In the genomic region with DNA sequence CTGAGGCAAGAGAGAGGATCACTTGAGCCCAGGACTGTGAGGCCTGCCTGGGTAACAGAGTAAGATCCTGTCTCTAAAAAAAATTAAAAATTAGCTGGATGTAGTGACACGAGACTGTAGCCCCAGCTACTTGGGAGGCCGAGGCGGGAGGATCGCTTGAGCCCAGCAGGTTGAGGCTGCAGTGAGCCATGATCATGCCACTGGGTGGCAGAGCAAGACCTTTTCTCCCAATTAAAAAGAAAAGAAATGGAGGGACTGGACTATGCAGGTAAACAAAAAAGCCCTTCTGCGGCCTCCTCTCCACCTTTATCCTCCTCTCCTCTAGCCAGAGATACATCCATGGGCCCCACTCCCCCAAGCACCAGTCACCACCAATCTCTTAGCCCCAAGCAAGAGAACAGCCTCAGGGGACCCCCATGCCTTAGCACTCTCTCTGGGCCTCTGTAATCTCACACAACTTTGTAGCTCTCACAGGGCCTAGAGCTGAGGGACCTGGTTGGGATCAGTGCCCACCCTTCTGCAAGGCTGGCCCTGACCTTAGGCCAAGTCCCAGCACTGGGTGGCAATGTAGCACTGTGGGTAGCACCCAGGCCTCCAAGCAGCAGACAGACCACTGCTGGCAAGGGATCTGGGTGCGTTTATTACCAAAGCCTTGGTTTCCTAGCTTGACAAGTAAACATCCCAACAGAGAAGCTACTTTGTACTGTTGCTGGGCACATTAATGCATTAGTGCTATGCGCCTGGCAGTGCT, we compare ENCODE assay signal across 13 cellular contexts. TPM values are rescaled to one million over a fixed set of nuclear protein-coding genes. Genes with fewer than 3 reads are reported as not detected.
DNase-seq lines count a peak whose midpoint lies in the region; ATAC-seq, FAIRE-seq and TF ChIP-seq lines count a peak whose summit lies in the region.
"Had no signal": no experiment of that assay in that cellular context is flagged by ENCODE, and none has a peak within 500 bp of the region (broad histone marks: within the 10 kb centered on the region; RNA-seq: fewer than 3 reads in every experiment).

No MANE protein-coding gene starts in this region.

- in situ Hi-C loops in HepG2 (cut with HindIII; ENCODE audit: extremely low pct_ligation_motif_present, low pct_unique_long_range_greater_than_20kb) = no loop called here

- H3K27ac ChIP-seq in RWPE2 (ENCODE audit: poor library complexity, severe bottlenecking) (no peak overlapping the region), HepG2 (ENCODE audit: extremely low read length, insufficient read depth, low read length) (no peak overlapping the region)
- H3K27ac ChIP-seq: parathyroid adenoma had no signal

- POLR2A ChIA-PET in HepG2 (lab: Yijun Ruan, JAX) = no interaction called here

- ATAC-seq in left ventricle myocardium superior (peak; percentile 37), left cardiac atrium (no peak), RWPE2 (ENCODE audit: low read depth) (peak; percentile 17; the same call in 1 of the 3 replicates), HepG2 (peak; percentile 39; the same call in 2 of the 3 replicates)

- H3K4me3 ChIP-seq in RWPE2 (ENCODE audit: severe bottlenecking) (no peak overlapping the region), HepG2 (replicated peaks in 1 of 3; ENCODE audit: insufficient read depth in 1 of 3, low read depth in 2 of 3, low read length in 3 of 3) (no peak overlapping the region)
- H3K4me3 ChIP-seq: stomach had no signal

- H3K27me3 ChIP-seq in RWPE2 (ENCODE audit: insufficient read depth, poor library complexity, severe bottlenecking) (no peaks in the 10 kb centered on the region), HepG2 (ENCODE audit: control insufficient read depth in 1 of 2, insufficient read depth in 2 of 2, low read length in 2 of 2) (0 out of 5 replicates have a peak, but pooled peaks cover 0 to 3% of the 10 kb centered on the region in 2 experiments)
- H3K27me3 ChIP-seq: stomach had no signal

- intact Hi-C loops in left ventricle myocardium superior (cut with micrococcal nuclease) (no loop called here), left cardiac atrium (cut with DNase I) (no loop called here), HepG2 (cut with micrococcal nuclease; ENCODE audit: unreplicated experiment) (loop anchor here (10.0 kb wide), 1 partner anchor 53 kb away; no protein-coding TSS in a partner anchor)

- TF ChIP-seq EP300 in HepG2 (IDR thresholded peaks at IDR 0.05; ENCODE audit: low read depth in 2 of 2, low read length in 2 of 2) (no peak), HepG2 (CRISPR knock-in tag; IDR thresholded peaks at IDR 0.05; ENCODE audit: borderline replicate concordance) (no peak)

- H3K4me2 ChIP-seq in HepG2 (ENCODE audit: low read depth, low read length) = no peak overlapping the region

- H4K20me1 ChIP-seq in HepG2 (ENCODE audit: insufficient read depth, low read length) = no peaks in the 10 kb centered on the region

- no peak for FAIRE-seq in HepG2 (lab: Jason Lieb, UNC)

- 49% methylated on average over 6 of the region's 7 CpGs for WGBS in HepG2 (ENCODE audit: low lambda C conversion rate)

- BruUV-seq in HepG2 (replicated peaks; lab: Mats Ljungman, UMichigan) = no TSS peak

- H3K9me3 ChIP-seq in RWPE2 (ENCODE audit: severe bottlenecking) (no peaks in the 10 kb centered on the region), HepG2 (ENCODE audit: low read length) (no peaks in the 10 kb centered on the region)
- H3K9me3 ChIP-seq: stomach had no signal

- TF ChIP-seq POLR2A in HepG2 (IDR thresholded peaks at IDR 0.05; ENCODE audit: insufficient read depth in 1 of 2, low read depth in 2 of 2, low read length in 2 of 2) = no peak

- H3K79me2 ChIP-seq in HepG2 (ENCODE audit: insufficient read depth, low read length) = no peaks in the 10 kb centered on the region
- H3K79me2 ChIP-seq: parathyroid adenoma had no signal

- CTCF ChIA-PET in HepG2 (lab: Yijun Ruan, JAX; ENCODE audit: low intra/inter-chr PET ratio, low total read pairs) = interaction anchor here (0.9 kb wide), 1 partner anchor 72 kb away, joined by 3 read pairs; no protein-coding TSS in a partner anchor

- TF ChIP-seq RAD21 in HepG2 (CRISPR knock-in tag; IDR thresholded peaks at IDR 0.05) = no peak

- H3K36me3 ChIP-seq in RWPE2 (ENCODE audit: low read depth) (no peaks in the 10 kb centered on the region), HepG2 (replicated peaks in 1 of 2; ENCODE audit: control insufficient read depth in 1 of 2, insufficient read depth in 2 of 2, low read length in 2 of 2) (no peaks in the 10 kb centered on the region)
- H3K36me3 ChIP-seq: stomach had no signal

- DNase-seq in left ventricle myocardium superior (no peak), left cardiac atrium (no peak), RWPE2 (ENCODE audit: low spot score) (peak; percentile 45), HepG2 (ENCODE audit: low spot score) (no peak), germinal center (ENCODE audit: low spot score) (no peak), dermis blood vessel endothelial cell (no peak), DMS114 treated with DMSO at 0.1 percent for 48 hours (lab: John Stamatoyannopoulos, UW; ENCODE audit: unreplicated experiment) (no peak), HuH-7 (ENCODE audit: low spot score) (no peak)
- DNase-seq: activated CD8-positive, alpha-beta memory T cell treated with anti-CD3 and anti-CD28 coated beads, Interleukin-2, amount 50 U/mL, for 48 hours; NCI-H226; stimulated activated CD4-positive, alpha-beta T cell treated with anti-CD3 and anti-CD28 coated beads, Interleukin-4, amount 100 ng/mL, for 24 hours had no signal

- H3K9ac ChIP-seq in HepG2 (ENCODE audit: insufficient read depth, low read depth, low read length) = no peak overlapping the region
- H3K9ac ChIP-seq: parathyroid adenoma had no signal

- TF ChIP-seq CTCF in RWPE2 (IDR thresholded peaks at IDR 0.05; ENCODE audit: poor library complexity, severe bottlenecking) (no peak), HepG2 (CRISPR knock-in tag; IDR thresholded peaks at IDR 0.05) (peak; percentile 17; the same call in 1 of the 2 replicates)

- H3K4me1 ChIP-seq in RWPE2 (ENCODE audit: insufficient read depth, poor library complexity, severe bottlenecking) = no peaks in the 10 kb centered on the region
- peaks cover 11% of the 10 kb centered on the region for H3K4me1 ChIP-seq in HepG2 (ENCODE audit: insufficient read depth, low read length)
- H3K4me1 ChIP-seq: parathyroid adenoma had no signal

- H2AFZ ChIP-seq in HepG2 (ENCODE audit: low read length) = no peak overlapping the region
- H2AFZ ChIP-seq: parathyroid adenoma had no signal

TF ChIP-seq in HepG2, 621 proteins besides CTCF, POLR2A, EP300 and RAD21 (continues in another document):
- TF ChIP-seq, protein P1, sequence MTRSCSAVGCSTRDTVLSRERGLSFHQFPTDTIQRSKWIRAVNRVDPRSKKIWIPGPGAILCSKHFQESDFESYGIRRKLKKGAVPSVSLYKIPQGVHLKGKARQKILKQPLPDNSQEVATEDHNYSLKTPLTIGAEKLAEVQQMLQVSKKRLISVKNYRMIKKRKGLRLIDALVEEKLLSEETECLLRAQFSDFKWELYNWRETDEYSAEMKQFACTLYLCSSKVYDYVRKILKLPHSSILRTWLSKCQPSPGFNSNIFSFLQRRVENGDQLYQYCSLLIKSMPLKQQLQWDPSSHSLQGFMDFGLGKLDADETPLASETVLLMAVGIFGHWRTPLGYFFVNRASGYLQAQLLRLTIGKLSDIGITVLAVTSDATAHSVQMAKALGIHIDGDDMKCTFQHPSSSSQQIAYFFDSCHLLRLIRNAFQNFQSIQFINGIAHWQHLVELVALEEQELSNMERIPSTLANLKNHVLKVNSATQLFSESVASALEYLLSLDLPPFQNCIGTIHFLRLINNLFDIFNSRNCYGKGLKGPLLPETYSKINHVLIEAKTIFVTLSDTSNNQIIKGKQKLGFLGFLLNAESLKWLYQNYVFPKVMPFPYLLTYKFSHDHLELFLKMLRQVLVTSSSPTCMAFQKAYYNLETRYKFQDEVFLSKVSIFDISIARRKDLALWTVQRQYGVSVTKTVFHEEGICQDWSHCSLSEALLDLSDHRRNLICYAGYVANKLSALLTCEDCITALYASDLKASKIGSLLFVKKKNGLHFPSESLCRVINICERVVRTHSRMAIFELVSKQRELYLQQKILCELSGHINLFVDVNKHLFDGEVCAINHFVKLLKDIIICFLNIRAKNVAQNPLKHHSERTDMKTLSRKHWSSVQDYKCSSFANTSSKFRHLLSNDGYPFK (CRISPR knock-in tag; IDR thresholded peaks at IDR 0.05; ENCODE audit: borderline replicate concordance) = no peak

RNA-seq across cellular contexts. Expression of a gene that starts 43.4 kb away (rescaled TPM):
- 12.6 TPM for total RNA-seq in left ventricle myocardium superior
- 10 to 100 TPM in 1 of 2 donors, 1 to 10 TPM in 1; 9.9 to 15.6 TPM for total RNA-seq in left cardiac atrium
- 1.3 and 2.1 TPM in 2 replicates for total RNA-seq in HepG2 (2016; rRNA removed; fragmentation: Illumina TruSeq; extraction: Trizol)
- total RNA-seq in HepG2 (2016; cell fraction: cytosol; rRNA removed; fragmentation: Illumina TruSeq; extraction: Trizol; ENCODE audit: low read depth) = 1.6 and 1.7 TPM in 2 replicates
- total RNA-seq in HepG2 (2016; cell fraction: insoluble cytoplasmic fraction; rRNA removed; fragmentation: Illumina TruSeq; extraction: Trizol) = 1.1 and 2.1 TPM in 2 replicates
- total RNA-seq in HepG2 (2016; cell fraction: membrane; rRNA removed; fragmentation: Illumina TruSeq; extraction: Trizol) = 1.0 and 1.9 TPM in 2 replicates
- total RNA-seq in HepG2 (2016; cell fraction: nucleus; rRNA removed; fragmentation: Illumina TruSeq; extraction: Trizol) = 2.5 and 4.4 TPM in 2 replicates
- polyA plus RNA-seq in HepG2 (2011; rRNA removed) = 0.68 and 0.90 TPM in 2 replicates
- polyA plus RNA-seq in HepG2 (2011; cell fraction: cytosol; rRNA removed) = 0.47 TPM in 1 of 2 replicates, not detected in the other
- polyA plus RNA-seq in HepG2 (2011; cell fraction: nucleus; rRNA removed) = 0.92 and 0.97 TPM in 2 replicates
- polyA plus RNA-seq in HepG2 (2012) = 0.55 TPM in 2 replicates
- 0.67 TPM in 1 of 2 replicates, not detected in the other for polyA plus RNA-seq in HepG2 (2016; cell fraction: cytosol; fragmentation: Illumina TruSeq; extraction: Trizol; ENCODE audit: low read depth)
- 0.79 and 1.3 TPM in 2 replicates for polyA plus RNA-seq in HepG2 (2016; cell fraction: insoluble cytoplasmic fraction; fragmentation: Illumina TruSeq; extraction: Trizol; ENCODE audit: low read depth)
- polyA plus RNA-seq in HepG2 (2016; cell fraction: membrane; fragmentation: Illumina TruSeq; extraction: Trizol; ENCODE audit: low read depth) = 0.34 and 0.90 TPM in 2 replicates
- 3.7 and 6.7 TPM in 2 replicates for polyA plus RNA-seq in HepG2 (2016; cell fraction: nucleus; fragmentation: Illumina TruSeq; extraction: Trizol; ENCODE audit: insufficient read depth, low read depth)
- polyA minus RNA-seq in HepG2 (2011; rRNA and poly(A)+ RNA removed; ENCODE audit: low replicate concordance) = 0.22 and 12.1 TPM in 2 replicates
- 1.9 TPM in 1 of 2 replicates, not detected in the other for polyA minus RNA-seq in HepG2 (2011; cell fraction: cytosol; rRNA and poly(A)+ RNA removed)
- polyA minus RNA-seq in HepG2 (2011; cell fraction: nucleus; rRNA and poly(A)+ RNA removed) = 3.2 and 4.8 TPM in 2 replicates
- 31.1 and 37.7 TPM in 2 replicates for total RNA-seq in dermis blood vessel endothelial cell

Comparison
In these comparisons a context has a peak if more than half of its experiments do, and no peak if none do; other contexts are left out.
1. ATAC-seq: peak in left ventricle myocardium superior (single experiment), RWPE2 (single experiment) and HepG2 (single experiment); none in left cardiac atrium (0 of 2).